Comparison of ENCODE assay signal across 19 cellular contexts in the genomic region with DNA sequence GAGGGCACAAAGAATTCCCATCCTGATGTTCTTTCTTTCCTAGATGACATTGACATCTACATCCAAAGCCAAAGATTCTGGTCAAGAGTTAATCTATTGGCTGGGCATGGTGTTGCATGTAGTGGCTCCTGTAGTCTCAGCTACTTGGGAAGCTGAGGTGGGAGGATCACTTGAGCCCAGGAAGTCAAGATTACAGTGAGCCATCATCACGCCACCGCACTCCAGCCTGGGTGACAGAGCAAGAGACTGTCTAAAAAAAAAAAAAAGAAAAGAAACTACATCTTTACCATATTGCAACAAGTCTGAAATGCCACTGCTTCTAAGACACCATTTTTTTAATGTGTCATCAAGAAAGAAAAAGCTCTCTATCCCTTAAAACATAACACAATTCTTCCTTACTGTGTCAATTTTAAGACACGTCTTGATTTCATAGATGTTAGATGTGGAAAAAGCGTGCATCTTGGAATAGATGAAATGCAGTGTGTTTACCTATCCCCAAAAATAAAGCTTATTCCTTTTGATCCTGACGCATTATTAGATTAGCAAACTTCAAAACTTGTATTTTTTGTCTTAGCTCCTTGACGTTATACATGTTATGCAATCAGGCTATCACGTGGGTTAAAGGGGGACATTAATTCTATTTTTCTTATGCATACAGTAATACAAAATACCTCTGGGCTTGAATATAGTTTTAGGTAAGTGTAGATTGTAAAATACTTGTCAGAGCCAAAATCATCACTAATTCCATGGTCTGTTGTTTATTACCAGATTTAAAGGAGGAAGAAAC. TPM values are rescaled to one million over a fixed set of nuclear protein-coding genes. Genes with fewer than 3 reads are reported as not detected.
DNase-seq lines count a peak whose midpoint lies in the region; TF ChIP-seq lines count a peak whose summit lies in the region.
"Had no signal": no experiment of that assay in that cellular context is flagged by ENCODE, and none has a peak within 500 bp of the region (broad histone marks: within the 10 kb centered on the region; RNA-seq: fewer than 3 reads in every experiment).

No MANE protein-coding gene starts in this region.

- H3K36me3 ChIP-seq in BLaER1 treated with 17β-estradiol and CSF1 and Interleukin-3, amounts not matched to agents 10 nM and 100 nM, result no peaks in the 10 kb centered on the region
- H3K36me3 ChIP-seq: BE2C, HAP-1 had no signal

- H3K4me3 ChIP-seq in BLaER1 treated with 17β-estradiol and CSF1 and Interleukin-3, amounts not matched to agents 10 nM and 100 nM, result no peak overlapping the region
- H3K4me3 ChIP-seq: GM12878, HAP-1 had no signal

- H3K27me3 ChIP-seq in BLaER1 treated with 17β-estradiol and CSF1 and Interleukin-3, amounts not matched to agents 10 nM and 100 nM, result peaks cover 0 to 40% (median 0%) of the 10 kb centered on the region in 11 experiments; a peak in 3 of 22 replicates
- H3K27me3 ChIP-seq: BE2C had no signal

- TF ChIP-seq EP300 in Ishikawa (IDR thresholded peaks at IDR 0.05; ENCODE audit: borderline replicate concordance), result no peak

- H3K9me3 ChIP-seq in BLaER1 treated with 17β-estradiol and CSF1 and Interleukin-3, amounts not matched to agents 10 nM and 100 nM (replicated peaks in 1 of 11), result no peaks in the 10 kb centered on the region
- H3K9me3 ChIP-seq: BE2C, HAP-1 had no signal

- no peak for TF ChIP-seq CTCF in VCaP (conservative IDR thresholded peaks at IDR 0.05)

- no peaks in the 10 kb centered on the region; a peak in 1 of 22 replicates for H4K20me1 ChIP-seq in BLaER1 treated with 17β-estradiol and CSF1 and Interleukin-3, amounts not matched to agents 10 nM and 100 nM

- H3K4me2 ChIP-seq in BLaER1 treated with 17β-estradiol and CSF1 and Interleukin-3, amounts not matched to agents 10 nM and 100 nM, result peak overlapping the region in 8 of 11 experiments; percentile 84 to 97 (median 92); a peak in 16 of 22 replicates

- H3K4me1 ChIP-seq in BLaER1 treated with 17β-estradiol and CSF1 and Interleukin-3, amounts not matched to agents 10 nM and 100 nM, result peaks cover 36 to 63% (median 57%) of the 10 kb centered on the region in 10 experiments
- H3K4me1 ChIP-seq: BE2C, HAP-1 had no signal

- H3K9ac ChIP-seq in BLaER1 treated with 17β-estradiol and CSF1 and Interleukin-3, amounts not matched to agents 10 nM and 100 nM, result no peak overlapping the region

- no peak for TF ChIP-seq RAD21 in Ishikawa (IDR thresholded peaks at IDR 0.05; ENCODE audit: low read depth)

- DNase-seq in renal cortical epithelial cell (ENCODE audit: low read depth), result peak; percentile 74
- DNase-seq in NCI-H2107 treated with DMSO at 0.1 percent for 48 hours (lab: John Stamatoyannopoulos, UW; ENCODE audit: unreplicated experiment), result no peak
- DNase-seq in NCI-H524 (lab: John Stamatoyannopoulos, UW), result no peak
- DNase-seq in activated naive CD4-positive, alpha-beta T cell treated with anti-CD3 and anti-CD28 coated beads, Interleukin-2, amount 50 U/mL, for 16 hours, result no peak
- DNase-seq: ACHN; BE2C; CD8-positive, alpha-beta memory T cell; COR-L47; DMS 273 treated with DMSO at 0.1 percent for 48 hours; DMS53; DND-41; EL had no signal

- H3K27ac ChIP-seq in BLaER1 treated with 17β-estradiol and CSF1 and Interleukin-3, amounts not matched to agents 10 nM and 100 nM, result peak overlapping the region in 5 of 11 experiments; percentile 45 to 92 (median 86); a peak in 6 of 22 replicates
- H3K27ac ChIP-seq in VCaP, result peak overlapping the region; percentile 65
- H3K27ac ChIP-seq: C4-2B had no signal

TF ChIP-seq in Ishikawa, 13 proteins besides CTCF, POLR2A, EP300 and RAD21:
- TF ChIP-seq, protein P1, sequence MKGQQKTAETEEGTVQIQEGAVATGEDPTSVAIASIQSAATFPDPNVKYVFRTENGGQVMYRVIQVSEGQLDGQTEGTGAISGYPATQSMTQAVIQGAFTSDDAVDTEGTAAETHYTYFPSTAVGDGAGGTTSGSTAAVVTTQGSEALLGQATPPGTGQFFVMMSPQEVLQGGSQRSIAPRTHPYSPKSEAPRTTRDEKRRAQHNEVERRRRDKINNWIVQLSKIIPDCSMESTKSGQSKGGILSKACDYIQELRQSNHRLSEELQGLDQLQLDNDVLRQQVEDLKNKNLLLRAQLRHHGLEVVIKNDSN (IDR thresholded peaks at IDR 0.05), result no peak
- TF ChIP-seq TEAD4 (IDR thresholded peaks at IDR 0.05), result no peak
- no peak for TF ChIP-seq NFIC (IDR thresholded peaks at IDR 0.05)
- TF ChIP-seq FOXM1 (IDR thresholded peaks at IDR 0.05; ENCODE audit: borderline replicate concordance, low read depth), result no peak
- TF ChIP-seq, protein P2, sequence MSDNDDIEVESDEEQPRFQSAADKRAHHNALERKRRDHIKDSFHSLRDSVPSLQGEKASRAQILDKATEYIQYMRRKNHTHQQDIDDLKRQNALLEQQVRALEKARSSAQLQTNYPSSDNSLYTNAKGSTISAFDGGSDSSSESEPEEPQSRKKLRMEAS (IDR thresholded peaks at IDR 0.05), result no peak
- no peak for TF ChIP-seq CREB1 (IDR thresholded peaks at IDR 0.05; ENCODE audit: low read depth)
- peak; percentile 13; the same call in 1 of the 2 replicates for TF ChIP-seq CEBPB (IDR thresholded peaks at IDR 0.05)
- TF ChIP-seq YY1 (IDR thresholded peaks at IDR 0.05; ENCODE audit: low read depth), result no peak
TF ChIP-seq in Ishikawa: peak in this region for 1.

RNA-seq across cellular contexts. Expression of a gene that starts 46.3 kb away (rescaled TPM):
- total RNA-seq in renal cortical epithelial cell, result 0.17 and 0.99 TPM in 2 replicates
- total RNA-seq: G401 had no signal

RNA-seq across cellular contexts. Expression of a gene that starts 53.5 kb away (rescaled TPM):
- 223 and 265 TPM in 2 replicates for total RNA-seq in renal cortical epithelial cell
